Comparison of ENCODE assay signal across 31 cellular contexts in the genomic region with DNA sequence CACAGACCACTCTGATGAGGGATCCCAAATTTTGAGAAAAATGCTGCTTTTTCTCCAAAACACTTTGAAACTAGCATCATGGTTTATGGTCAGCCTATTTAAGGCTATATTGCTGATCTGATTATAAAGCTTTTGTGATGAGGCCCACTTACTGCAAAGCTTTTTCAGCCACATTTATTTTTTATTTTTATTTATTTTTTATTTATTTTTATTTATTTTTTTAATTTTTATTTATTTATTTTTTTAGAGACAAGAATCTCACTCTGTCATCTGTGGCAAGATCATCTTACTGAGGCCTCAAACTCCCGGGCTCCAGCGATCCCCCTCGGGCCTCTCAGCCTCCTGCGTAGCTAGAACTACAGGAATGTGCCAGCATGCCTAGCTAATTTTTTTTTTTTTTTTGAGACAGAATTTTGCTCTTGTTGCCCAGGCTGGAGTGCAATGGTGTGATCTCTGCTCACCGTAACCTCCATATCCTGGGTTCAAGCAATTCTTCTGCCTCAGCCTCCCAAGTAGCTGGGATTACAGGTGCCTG.
"Had no signal": no experiment of that assay in that cellular context is flagged by ENCODE, and none has a peak within 500 bp of the region (broad histone marks: within the 10 kb centered on the region; RNA-seq: fewer than 3 reads in every experiment).

No MANE protein-coding gene starts in this region.

- H3K27ac Mint-ChIP-seq: immature natural killer cell; mesothelial cell of epicardium; naive B cell; natural killer cell; nephron progenitor cell; neural progenitor cell; progenitor cell of endocrine pancreas; stimulated activated effector memory CD8-positive, alpha-beta T cell treated with anti-CD3 and anti-CD28 coated beads, Interleukin-12 subunit alpha, Interleukin-12 subunit beta, amount 100 ng/mL, for 72 hours; stimulated activated naive CD8-positive, alpha-beta T cell treated with anti-CD3 and anti-CD28 coated beads, Interleukin-15, Interleukin-2, amounts not matched to agents 100 ng/mL and 50 ng/mL, for 24 hours had no signal

- H3K27ac ChIP-seq: left lung, neural progenitor cell, neutrophil, ovary, spleen, suprapubic skin, thoracic aorta, tibial artery, upper lobe of right lung had no signal

- H3K9me3 ChIP-seq: heart left ventricle, left lung, neutrophil, ovary, spleen, suprapubic skin, thoracic aorta, tibial artery, upper lobe of right lung had no signal

- H3K4me2 ChIP-seq: neural progenitor cell had no signal

- H3K27me3 Mint-ChIP-seq: progenitor cell of endocrine pancreas had no signal

- H2AFZ ChIP-seq: neural progenitor cell had no signal

- H3K36me3 Mint-ChIP-seq: mesothelial cell of epicardium, natural killer cell, neural progenitor cell had no signal

- H3K36me3 ChIP-seq: left lung, neural progenitor cell, neutrophil, ovary, upper lobe of right lung had no signal

- DNase-seq: heart left ventricle; hypothalamus; immature natural killer cell; kidney; left colon; left lung; mesendoderm; naive B cell; natural killer cell; nephron progenitor cell; occipital lobe; ovary; retina; small intestine; spleen; stimulated activated CD4-positive, alpha-beta T cell treated with anti-CD3 and anti-CD28 coated beads, Interleukin-4, amount 100 ng/mL, for 24 hours; stimulated activated naive CD4-positive, alpha-beta T cell; tibial artery; upper lobe of right lung had no signal

- H3K4me1 ChIP-seq: neural progenitor cell had no signal

- FAIRE-seq: islet of Langerhans, kidney, small intestine, urothelium cell line had no signal

- H3K4me3 Mint-ChIP-seq: immature natural killer cell; mesothelial cell of epicardium; naive B cell; natural killer cell; nephron progenitor cell; neural progenitor cell; stimulated activated effector memory CD8-positive, alpha-beta T cell treated with anti-CD3 and anti-CD28 coated beads, Interleukin-12 subunit alpha, Interleukin-12 subunit beta, amount 100 ng/mL, for 72 hours; stimulated activated naive CD8-positive, alpha-beta T cell treated with anti-CD3 and anti-CD28 coated beads, Interleukin-15, Interleukin-2, amounts not matched to agents 100 ng/mL and 50 ng/mL, for 24 hours had no signal

- H3K9me3 Mint-ChIP-seq: immature natural killer cell; mesothelial cell of epicardium; natural killer cell; nephron progenitor cell; neural progenitor cell; stimulated activated naive CD8-positive, alpha-beta T cell treated with anti-CD3 and anti-CD28 coated beads, Interleukin-15, Interleukin-2, amounts not matched to agents 100 ng/mL and 50 ng/mL, for 24 hours had no signal

- H3K9ac ChIP-seq: neural progenitor cell had no signal

- H3K27me3 ChIP-seq: heart left ventricle, left lung, neural progenitor cell, ovary, spleen, suprapubic skin, tibial artery, upper lobe of right lung had no signal

- H3K4me3 ChIP-seq: heart left ventricle, left lung, lung, neural progenitor cell, ovary, spleen, suprapubic skin, thoracic aorta, tibial artery, upper lobe of right lung had no signal

- ATAC-seq: heart left ventricle; left colon; left lung; natural killer cell; sciatic nerve; stimulated activated effector memory CD8-positive, alpha-beta T cell treated with anti-CD3 and anti-CD28 coated beads, Interleukin-12 subunit alpha, Interleukin-12 subunit beta, amount 100 ng/mL, for 72 hours; upper lobe of right lung had no signal
